Comparison of ENCODE assay signal across 7 cellular contexts in genomic region chr1:109906160-109906838, GRCh38. TPM values are rescaled to one million over a fixed set of nuclear protein-coding genes. Genes with fewer than 3 reads are reported as not detected.
A peak's percentile ranks its signal among the peaks of the same experiment; 100 is the strongest.
DNase-seq lines count a peak whose midpoint lies in the region; ATAC-seq and TF ChIP-seq lines count a peak whose summit lies in the region.

No MANE protein-coding gene starts in this region.

- H3K4me1 Mint-ChIP-seq in natural killer cell: peaks cover 19 to 22% of the 10 kb centered on the region in 2 donors

- no peak for TF ChIP-seq CTCF in natural killer cell (IDR thresholded peaks at IDR 0.05)

- peak overlapping the region; percentile 73 to 88 for H3K27ac Mint-ChIP-seq in natural killer cell

- peaks cover 21 to 32% of the 10 kb centered on the region in 2 donors for H3K27me3 Mint-ChIP-seq in natural killer cell (ENCODE audit: low read depth in 2 of 2)

- no peaks in the 10 kb centered on the region for H3K9me3 Mint-ChIP-seq in natural killer cell

- ATAC-seq in GM19455 (IDR thresholded peaks at IDR 0.05; ENCODE audit: unreplicated experiment) (peak; percentile 87), HG03354 (IDR thresholded peaks at IDR 0.05; ENCODE audit: poor library complexity, severe bottlenecking, unreplicated experiment) (peak; percentile 94), natural killer cell (peak; percentile 68 to 78 (median 74))

- DNase-seq in activated CD4-positive, alpha-beta T cell treated with anti-CD3 and anti-CD28 coated beads for 48 hours: peak; percentile 68
- DNase-seq in natural killer cell: no peak
- DNase-seq in NCI-H524 treated with DMSO at 0.1 percent for 48 hours (lab: John Stamatoyannopoulos, UW): no peak
- DNase-seq in HK-2 (ENCODE audit: unreplicated experiment): no peak
- no peak for DNase-seq in NCI-H446 treated with DMSO at 0.1 percent for 48 hours (lab: John Stamatoyannopoulos, UW)

- intact Hi-C loops in natural killer cell (cut with micrococcal nuclease): no loop called here

- H3K36me3 Mint-ChIP-seq in natural killer cell: no peaks in the 10 kb centered on the region

- peak overlapping the region; percentile 40 for H3K4me3 Mint-ChIP-seq in natural killer cell

RNA-seq across cellular contexts. Expression of gene CSF1, which starts 4.3 kb away (rescaled TPM):
- 10 to 100 TPM in 1 of 3 donors, 1 to 10 TPM in 2; 2.1 to 57.9 (median 3.7) TPM for total RNA-seq in natural killer cell
